In the genomic region with DNA sequence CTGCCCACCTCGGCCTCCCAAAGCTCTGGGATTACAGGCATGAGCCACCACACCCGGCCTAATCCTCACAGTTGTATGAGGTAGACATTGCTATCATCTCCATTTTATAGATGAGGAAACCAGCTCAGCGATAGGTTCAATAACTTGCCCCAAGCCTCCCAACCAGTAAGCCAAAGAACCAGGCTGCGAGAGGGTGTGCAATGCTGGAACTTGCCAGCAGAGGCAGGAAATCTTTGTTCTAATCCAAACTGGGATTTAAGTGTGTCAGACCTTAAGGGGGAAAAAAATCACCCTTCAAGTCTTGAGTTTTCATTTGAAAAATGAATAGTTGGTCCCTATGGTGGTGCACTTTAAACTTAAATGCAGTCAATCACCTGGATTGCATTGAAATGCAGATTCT, we compare ENCODE assay signal across 8 cellular contexts. TPM values are rescaled to one million over a fixed set of nuclear protein-coding genes. Genes with fewer than 3 reads are reported as not detected.
DNase-seq lines count a peak whose midpoint lies in the region; ATAC-seq and TF ChIP-seq lines count a peak whose summit lies in the region.

No MANE protein-coding gene starts in this region.

- TF ChIP-seq CTCF in BJ (IDR thresholded peaks at IDR 0.05; ENCODE audit: insufficient read depth, low read depth, low read length): peak; percentile 57
- peak in 3 of 6 experiments; percentile 9 to 38 (median 20) for TF ChIP-seq CTCF in thyroid gland (IDR thresholded peaks at IDR 0.05)

- ATAC-seq in left colon (peak; percentile 91), HG02571 (IDR thresholded peaks at IDR 0.05; ENCODE audit: unreplicated experiment) (no peak)

- 65 to 74% methylated on average over 4 of the region's 4 CpGs for WGBS in thyroid gland, 2 donors

- peaks cover 2% of the 10 kb centered on the region; the same call in 1 of the 2 replicates for H3K27me3 ChIP-seq in BJ (ENCODE audit: control insufficient read depth, insufficient read depth, low read length)
- no peaks in the 10 kb centered on the region for H3K27me3 ChIP-seq in thyroid gland

- POLR2A ChIA-PET in BJ (lab: Charles Lee): no interaction called here

- H3K4me3 ChIP-seq in BJ (ENCODE audit: low read depth, low read length) (no peak overlapping the region), thyroid gland (replicated peaks in 1 of 3) (no peak overlapping the region)

- CTCF ChIA-PET in BJ (lab: Yijun Ruan, JAX): interaction anchor here (0.6 to 4.2 kb wide), 35 partner anchors 7 to 396 kb away, joined by 3 to 95 read pairs (median 5); a partner anchor contains a TSS

- no peak overlapping the region for H3K27ac ChIP-seq in thyroid gland

- H3K9me3 ChIP-seq in thyroid gland: no peaks in the 10 kb centered on the region

- H3K36me3 ChIP-seq in BJ (ENCODE audit: control insufficient read depth, insufficient read depth, low read length): no peaks in the 10 kb centered on the region
- no peaks in the 10 kb centered on the region for H3K36me3 ChIP-seq in thyroid gland

- no peak for DNase-seq in BJ (ENCODE audit: low read depth)
- DNase-seq in HuH-7 (ENCODE audit: low spot score): peak; percentile 45
- peak; percentile 49 for DNase-seq in amniotic epithelial cell (ENCODE audit: low read depth)
- DNase-seq in left colon: peak in 1 of 2 donors; percentile 42
- DNase-seq in pons (ENCODE audit: low spot score): no peak
- DNase-seq in stimulated activated CD4-positive, alpha-beta T cell treated with anti-CD3 and anti-CD28 coated beads, Interleukin-1b, Interleukin-23, amount 100 ng/mL, for 48 hours: no peak
- no peak for DNase-seq in thyroid gland

- no peak for TF ChIP-seq POLR2A in thyroid gland (IDR thresholded peaks at IDR 0.05)

- intact Hi-C loops in left colon (cut with DNase I, micrococcal nuclease) (loop anchor here in 1 of 2 donors (5.0 to 10.0 kb wide), 3 partner anchors 141 to 391 kb away; no protein-coding TSS in a partner anchor), thyroid gland (cut with DNase I) (loop anchor here (5.0 to 10.0 kb wide), 2 partner anchors 161 to 254 kb away; a partner anchor contains a TSS)

- no peaks in the 10 kb centered on the region for H3K4me1 ChIP-seq in thyroid gland

RNA-seq across cellular contexts. Expression of a gene that starts 20.1 kb away (rescaled TPM):
- 3.2 and 6.5 TPM in 2 replicates for polyA plus RNA-seq in BJ (2011; rRNA removed)
- polyA minus RNA-seq in BJ (2011; rRNA and poly(A)+ RNA removed): 3.0 and 4.0 TPM in 2 replicates
- 10 to 100 TPM in 1 of 2 donors, 1 to 10 TPM in 1; 8.7 to 10.1 TPM for total RNA-seq in left colon
- total RNA-seq in thyroid gland: 10 to 100 TPM; 19.1 to 31.4 (median 24.8) TPM

Comparison
In these comparisons a context has a peak if more than half of its experiments do, and no peak if none do; other contexts are left out.
1. DNase-seq: peak in HuH-7 (single experiment) and amniotic epithelial cell (single experiment); none in BJ (single experiment), pons (single experiment), stimulated activated CD4-positive, alpha-beta T cell treated with anti-CD3 and anti-CD28 coated beads, Interleukin-1b, Interleukin-23, amount 100 ng/mL, for 48 hours (single experiment) and thyroid gland (0 of 2).